ENCODE assay signal across 1 cellular context in genomic region chr17:64147110-64148016, GRCh38.
TF ChIP-seq lines count a peak whose summit lies in the region.

No MANE protein-coding gene starts in this region.

TF ChIP-seq in HepG2, 621 proteins besides CTCF, POLR2A, EP300 and RAD21 (continued from another document):
- TF ChIP-seq ZFP91 (CRISPR knock-in tag; IDR thresholded peaks at IDR 0.05; ENCODE audit: borderline replicate concordance) (no peak), ZNF160 (CRISPR knock-in tag; IDR thresholded peaks at IDR 0.05) (no peak), SMAD1 (CRISPR knock-in tag; IDR thresholded peaks at IDR 0.05; ENCODE audit: borderline replicate concordance, low read depth) (no peak), ATF7 (IDR thresholded peaks at IDR 0.05) (no peak), ATF7 (CRISPR knock-in tag; IDR thresholded peaks at IDR 0.05) (no peak), ZFP41 (CRISPR knock-in tag; IDR thresholded peaks at IDR 0.05; ENCODE audit: borderline replicate concordance) (no peak), ZNF275 (CRISPR knock-in tag; IDR thresholded peaks at IDR 0.05; ENCODE audit: borderline replicate concordance) (no peak; the same call in 1 of the 2 replicates), SKIL (CRISPR knock-in tag; IDR thresholded peaks at IDR 0.05; ENCODE audit: borderline replicate concordance) (no peak), FOXO1 (CRISPR knock-in tag; IDR thresholded peaks at IDR 0.05) (no peak), ZNF20 (CRISPR knock-in tag; IDR thresholded peaks at IDR 0.05) (no peak), SYNCRIP (IDR thresholded peaks at IDR 0.05; ENCODE audit: insufficient read depth, low read depth, low read length) (no peak), EZH2 (conservative IDR thresholded peaks at IDR 0.05; ENCODE audit: low read depth, low read length) (no peak), ZMYM2 (CRISPR knock-in tag; IDR thresholded peaks at IDR 0.05) (no peak), ZGPAT (CRISPR knock-in tag; IDR thresholded peaks at IDR 0.05) (peak; percentile 33; the same call in 1 of the 2 replicates), SOX5 (CRISPR knock-in tag; IDR thresholded peaks at IDR 0.05; ENCODE audit: borderline replicate concordance) (peak; percentile 54; the same call in 1 of the 2 replicates), TGIF2 (CRISPR knock-in tag; IDR thresholded peaks at IDR 0.05) (peak; percentile 58; the same call in 1 of the 2 replicates), SRF (IDR thresholded peaks at IDR 0.05; ENCODE audit: low read depth, low read length) (no peak), ZNF800 (CRISPR knock-in tag; IDR thresholded peaks at IDR 0.05) (peak; percentile 23; the same call in 1 of the 2 replicates), ZNF841 (CRISPR knock-in tag; IDR thresholded peaks at IDR 0.05; ENCODE audit: borderline replicate concordance) (no peak), MAFF (IDR thresholded peaks at IDR 0.05; ENCODE audit: low read depth, low read length) (no peak), HNRNPK (IDR thresholded peaks at IDR 0.05; ENCODE audit: low read depth, low read length, poor library complexity, severe bottlenecking) (no peak), ZNF530 (CRISPR knock-in tag; IDR thresholded peaks at IDR 0.05; ENCODE audit: low read depth) (no peak), GLI4 (CRISPR knock-in tag; IDR thresholded peaks at IDR 0.05; ENCODE audit: borderline replicate concordance) (peak; percentile 90), ZNF24 (IDR thresholded peaks at IDR 0.05) (no peak), SNAPC2 (CRISPR knock-in tag; IDR thresholded peaks at IDR 0.05) (no peak), E2F1 (CRISPR knock-in tag; IDR thresholded peaks at IDR 0.05) (0 out of 2 replicates have a peak, but pooled peaks have one; percentile 29), CEBPB (IDR thresholded peaks at IDR 0.05; ENCODE audit: borderline replicate concordance, low read depth, low read length) (peak; percentile 100), MBNL3 (CRISPR knock-in tag; conservative IDR thresholded peaks at IDR 0.05) (no peak), ZNF564 (CRISPR knock-in tag; IDR thresholded peaks at IDR 0.05) (no peak), KDM5A (IDR thresholded peaks at IDR 0.05; ENCODE audit: borderline replicate concordance, low read length) (no peak), ZNF451 (CRISPR knock-in tag; IDR thresholded peaks at IDR 0.05) (no peak), ZNF512B (CRISPR knock-in tag; IDR thresholded peaks at IDR 0.05; ENCODE audit: borderline replicate concordance) (no peak), ZNF580 (CRISPR knock-in tag; IDR thresholded peaks at IDR 0.05; ENCODE audit: borderline replicate concordance, low read depth) (no peak), THAP8 (CRISPR knock-in tag; IDR thresholded peaks at IDR 0.05; ENCODE audit: borderline replicate concordance) (no peak), ZFP82 (CRISPR knock-in tag; IDR thresholded peaks at IDR 0.05; ENCODE audit: borderline replicate concordance) (no peak), ZNF549 (CRISPR knock-in tag; IDR thresholded peaks at IDR 0.05) (no peak), DZIP1 (CRISPR knock-in tag; IDR thresholded peaks at IDR 0.05) (no peak), ZSCAN9 (CRISPR knock-in tag; IDR thresholded peaks at IDR 0.05; ENCODE audit: borderline replicate concordance) (no peak; the same call in 1 of the 2 replicates)
